Comparison of ENCODE assay signal across 38 cellular contexts in the genomic region with DNA sequence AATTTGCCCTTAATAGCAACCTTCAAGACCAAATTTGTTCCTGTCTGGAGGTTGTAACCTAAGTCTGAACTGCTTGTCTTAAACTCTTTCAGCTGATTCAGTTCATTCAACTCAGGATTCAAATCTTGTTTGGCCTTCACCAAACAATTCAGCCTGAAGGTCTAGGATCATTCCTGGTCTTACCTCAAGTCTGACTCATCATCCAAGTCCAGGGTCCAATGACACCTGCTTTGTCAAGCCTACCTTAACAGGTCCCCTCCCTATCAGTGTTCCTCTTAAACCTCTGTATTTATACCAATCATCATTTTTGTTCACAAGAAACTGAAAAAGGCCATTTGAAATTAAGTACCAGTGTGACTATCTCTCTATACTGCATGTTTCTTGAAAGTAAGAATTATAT.
"Had no signal": no experiment of that assay in that cellular context is flagged by ENCODE, and none has a peak within 500 bp of the region (broad histone marks: within the 10 kb centered on the region; RNA-seq: fewer than 3 reads in every experiment).

No MANE protein-coding gene starts in this region.

- H3K36me3 Mint-ChIP-seq: activated CD4-positive, alpha-beta memory T cell treated with anti-CD3 and anti-CD28 coated beads for 36 hours; activated naive CD4-positive, alpha-beta T cell treated with anti-CD3 and anti-CD28 coated beads, Interleukin-2, amount 50 U/mL, for 72 hours; brain had no signal

- DNase-seq: activated B cell treated with CpG ODN at 0.5 μM for 24 hours; activated CD4-positive, alpha-beta memory T cell treated with anti-CD3 and anti-CD28 coated beads for 36 hours; activated CD4-positive, alpha-beta T cell treated with anti-CD3 and anti-CD28 coated beads for 4 hours; activated CD4-positive, alpha-beta T cell treated with anti-CD3 and anti-CD28 coated beads, Interleukin-2, amount 10 ng/mL, durations not matched to agents 24 days and 14 days; activated CD4-positive, alpha-beta T cell treated with anti-CD3 and anti-CD28 coated beads, Interleukin-2, amount 50 U/mL, for 1 hour; activated CD4-positive, alpha-beta T cell treated with anti-CD3 and anti-CD28 coated beads, Interleukin-2, amount 50 U/mL, for 4 hours; activated CD4-positive, CD25-positive, alpha-beta regulatory T cell treated with anti-CD3 and anti-CD28 coated beads, Interleukin-2, amount 50 U/mL, for 72 hours; activated CD8-positive, alpha-beta memory T cell treated with anti-CD3 and anti-CD28 coated beads, Interleukin-2, amount 50 U/mL, for 4 hours; activated CD8-positive, alpha-beta T cell treated with anti-CD3 and anti-CD28 coated beads for 36 hours; activated effector memory CD4-positive, alpha-beta T cell treated with anti-CD3 and anti-CD28 coated beads, Interleukin-2, amount 50 U/mL, for 16 hours; activated gamma-delta T cell treated with Interleukin-2 at 50 U/mL for 16 hours; activated naive CD4-positive, alpha-beta T cell; activated naive CD4-positive, alpha-beta T cell treated with anti-CD3 and anti-CD28 coated beads for 36 hours; activated naive CD4-positive, alpha-beta T cell treated with anti-CD3 and anti-CD28 coated beads, Interleukin-2, amount 50 U/mL, for 16 hours; activated naive CD8-positive, alpha-beta T cell treated with anti-CD3 and anti-CD28 coated beads for 36 hours; activated T-cell treated with anti-CD3 and anti-CD28 coated beads for 4 hours; activated T-cell treated with anti-CD3 and anti-CD28 coated beads, Interleukin-2, amount 50 U/mL, for 1 hour; activated T-cell treated with anti-CD3 and anti-CD28 coated beads, Interleukin-2, amount 50 U/mL, for 4 hours; activated T-cell treated with anti-CD3 and anti-CD28 coated beads, Interleukin-2, amount 50 U/mL, for 72 hours; adrenal gland; amniotic stem cell; aorta; caudate nucleus; cerebellar nuclear complex; T-helper 1 cell; T-helper 2 cell; T-helper 9 cell had no signal

- H3K9me3 Mint-ChIP-seq: activated B cell treated with CpG ODN at 0.5 μM for 24 hours; activated CD4-positive, alpha-beta memory T cell treated with anti-CD3 and anti-CD28 coated beads for 36 hours; activated CD4-positive, alpha-beta T cell treated with anti-CD3 and anti-CD28 coated beads, Interleukin-2, amount 10 ng/mL, durations not matched to agents 24 days and 14 days; activated naive CD4-positive, alpha-beta T cell treated with anti-CD3 and anti-CD28 coated beads for 36 hours; activated naive CD4-positive, alpha-beta T cell treated with anti-CD3 and anti-CD28 coated beads, Interleukin-2, amount 50 U/mL, for 72 hours; activated T-cell treated with anti-CD3 and anti-CD28 coated beads, Interleukin-2, amount 50 U/mL, for 4 hours; activated T-helper 1 cell treated with anti-CD3 and anti-CD28 coated beads, Interleukin-12 subunit alpha, Interleukin-12 subunit beta, Interleukin-2, Interleukin-4 antibody, amounts not matched to agents 30 ng/mL and 10 ng/mL and 1 ng/mL, durations not matched to agents 14 hours and 24 hours and 36 hours; activated T-helper 17 cell treated with anti-CD3 and anti-CD28 coated beads, Interleukin-2, amount 50 U/mL, for 72 hours; brain; central memory CD8-positive, alpha-beta T cell; T-helper 1 cell treated with Interleukin-12 subunit alpha and Interleukin-12 subunit beta and Interleukin-4 antibody, amounts not matched to agents 30 μg/mL and 1 μg/mL, for 36 hours; T-helper 2 cell treated with Interferon-gamma antibody and Interleukin-4, amounts not matched to agents 5 μg/mL and 100 μg/mL, for 36 hours had no signal

- H3K4me3 ChIP-seq: adrenal gland, cardiac muscle cell had no signal

- H3K4me1 Mint-ChIP-seq: activated B cell treated with CpG ODN at 0.5 μM for 24 hours; activated T-helper 17 cell treated with anti-CD3 and anti-CD28 coated beads, Interleukin-2, amount 50 U/mL, for 72 hours; brain had no signal

- FAIRE-seq: bronchial epithelial cell, TTC549 had no signal

- H3K4me1 ChIP-seq: adrenal gland had no signal

- H3K27me3 Mint-ChIP-seq: activated B cell treated with CpG ODN at 0.5 μM for 24 hours; activated CD4-positive, alpha-beta memory T cell treated with anti-CD3 and anti-CD28 coated beads for 36 hours; activated CD4-positive, alpha-beta T cell treated with anti-CD3 and anti-CD28 coated beads, Interleukin-2, amount 10 ng/mL, durations not matched to agents 24 days and 14 days; activated CD8-positive, alpha-beta T cell treated with anti-CD3 and anti-CD28 coated beads for 36 hours; activated naive CD8-positive, alpha-beta T cell treated with anti-CD3 and anti-CD28 coated beads for 36 hours; activated T-helper 17 cell treated with anti-CD3 and anti-CD28 coated beads, Interleukin-2, amount 50 U/mL, for 72 hours; central memory CD8-positive, alpha-beta T cell had no signal

- ATAC-seq: activated CD8-positive, alpha-beta T cell treated with anti-CD3 and anti-CD28 coated beads for 36 hours; activated naive CD4-positive, alpha-beta T cell treated with anti-CD3 and anti-CD28 coated beads, Interleukin-2, amount 50 U/mL, for 72 hours; activated T-cell treated with anti-CD3 and anti-CD28 coated beads, Interleukin-2, amount 50 U/mL, for 4 hours; activated T-cell treated with anti-CD3 and anti-CD28 coated beads, Interleukin-2, amount 50 U/mL, for 72 hours; activated T-helper 17 cell treated with anti-CD3 and anti-CD28 coated beads, Interleukin-2, amount 50 U/mL, for 72 hours had no signal

- H3K36me3 ChIP-seq: adrenal gland, cardiac muscle cell had no signal

- H3K4me3 Mint-ChIP-seq: activated B cell treated with CpG ODN at 0.5 μM for 24 hours; activated CD4-positive, alpha-beta memory T cell treated with anti-CD3 and anti-CD28 coated beads for 36 hours; activated CD4-positive, alpha-beta T cell treated with anti-CD3 and anti-CD28 coated beads, Interleukin-2, amount 10 ng/mL, durations not matched to agents 24 days and 14 days; activated CD8-positive, alpha-beta T cell treated with anti-CD3 and anti-CD28 coated beads for 36 hours; activated naive CD4-positive, alpha-beta T cell treated with anti-CD3 and anti-CD28 coated beads for 36 hours; activated naive CD8-positive, alpha-beta T cell treated with anti-CD3 and anti-CD28 coated beads for 36 hours; activated T-cell treated with anti-CD3 and anti-CD28 coated beads, Interleukin-2, amount 50 U/mL, for 4 hours; activated T-cell treated with anti-CD3 and anti-CD28 coated beads, Interleukin-2, amount 50 U/mL, for 72 hours; activated T-helper 1 cell treated with anti-CD3 and anti-CD28 coated beads, Interleukin-12 subunit alpha, Interleukin-12 subunit beta, Interleukin-2, Interleukin-4 antibody, amounts not matched to agents 30 ng/mL and 10 ng/mL and 1 ng/mL, durations not matched to agents 14 hours and 24 hours and 36 hours; activated T-helper 17 cell treated with anti-CD3 and anti-CD28 coated beads, Interleukin-2, amount 50 U/mL, for 72 hours; brain; central memory CD8-positive, alpha-beta T cell; T-helper 1 cell treated with Interleukin-12 subunit alpha and Interleukin-12 subunit beta and Interleukin-4 antibody, amounts not matched to agents 30 μg/mL and 1 μg/mL, for 36 hours; T-helper 2 cell treated with Interferon-gamma antibody and Interleukin-4, amounts not matched to agents 5 μg/mL and 100 μg/mL, for 36 hours had no signal

- H3K27ac ChIP-seq: adrenal gland, cardiac muscle cell, VCaP had no signal

- H3K27ac Mint-ChIP-seq: activated B cell treated with CpG ODN at 0.5 μM for 24 hours; activated CD4-positive, alpha-beta memory T cell treated with anti-CD3 and anti-CD28 coated beads for 36 hours; activated CD4-positive, alpha-beta T cell treated with anti-CD3 and anti-CD28 coated beads, Interleukin-2, amount 10 ng/mL, durations not matched to agents 24 days and 14 days; activated CD8-positive, alpha-beta T cell treated with anti-CD3 and anti-CD28 coated beads for 36 hours; activated naive CD4-positive, alpha-beta T cell treated with anti-CD3 and anti-CD28 coated beads for 36 hours; activated naive CD4-positive, alpha-beta T cell treated with anti-CD3 and anti-CD28 coated beads, Interleukin-2, amount 50 U/mL, for 72 hours; activated naive CD8-positive, alpha-beta T cell treated with anti-CD3 and anti-CD28 coated beads for 36 hours; activated T-cell treated with anti-CD3 and anti-CD28 coated beads, Interleukin-2, amount 50 U/mL, for 72 hours; activated T-helper 1 cell treated with anti-CD3 and anti-CD28 coated beads, Interleukin-12 subunit alpha, Interleukin-12 subunit beta, Interleukin-2, Interleukin-4 antibody, amounts not matched to agents 30 ng/mL and 10 ng/mL and 1 ng/mL, durations not matched to agents 14 hours and 24 hours and 36 hours; activated T-helper 17 cell treated with anti-CD3 and anti-CD28 coated beads, Interleukin-2, amount 50 U/mL, for 72 hours; brain; T-helper 1 cell treated with Interleukin-12 subunit alpha and Interleukin-12 subunit beta and Interleukin-4 antibody, amounts not matched to agents 30 μg/mL and 1 μg/mL, for 36 hours; T-helper 2 cell treated with Interferon-gamma antibody and Interleukin-4, amounts not matched to agents 5 μg/mL and 100 μg/mL, for 36 hours had no signal

- H3K9me3 ChIP-seq: adrenal gland had no signal

- H3K27me3 ChIP-seq: cardiac muscle cell had no signal
